8 cellular contexts compared by ENCODE assay signal in genomic region chr18:22977847-22978701, GRCh38. TPM values are rescaled to one million over a fixed set of nuclear protein-coding genes. Genes with fewer than 3 reads are reported as not detected.
A peak's percentile ranks its signal among the peaks of the same experiment; 100 is the strongest.
DNase-seq lines count a peak whose midpoint lies in the region; ATAC-seq, FAIRE-seq and TF ChIP-seq lines count a peak whose summit lies in the region.

No MANE protein-coding gene starts in this region.

- H4K20me1 ChIP-seq in endothelial cell of umbilical vein (replicated peaks; ENCODE audit: control insufficient read depth, extremely low read depth, insufficient read depth, low read length), result peaks cover 2% of the 10 kb centered on the region

- POLR2A ChIA-PET in endothelial cell of umbilical vein (lab: Charles Lee), result interaction anchor here (0.6 to 0.8 kb wide), 3 partner anchors 43 to 1161 kb away, joined by 3 to 9 read pairs (median 9); partner anchors contain the start of gene CABYR

- H3K4me2 ChIP-seq in endothelial cell of umbilical vein (ENCODE audit: insufficient read depth, low read length), result peak overlapping the region; percentile 61

- TF ChIP-seq CTCF in endothelial cell of umbilical vein (IDR thresholded peaks at IDR 0.05; ENCODE audit: extremely low read depth in 1 of 2, insufficient read depth in 1 of 2, low read depth in 1 of 2, low read length in 2 of 2), result no peak

- H3K4me1 ChIP-seq in endothelial cell of umbilical vein (ENCODE audit: control insufficient read depth, extremely low read depth, insufficient read depth, low read length), result peaks cover 12% of the 10 kb centered on the region

- intact Hi-C loops in endothelial cell of umbilical vein (cut with micrococcal nuclease), result loop anchor here (1.0 kb wide), 2 partner anchors 45 to 164 kb away; partner anchors contain the start of gene RBBP8

- peaks cover 2% of the 10 kb centered on the region for H3K9me1 ChIP-seq in endothelial cell of umbilical vein (replicated peaks; ENCODE audit: control insufficient read depth, extremely low read depth, insufficient read depth, low read length)

- H3K27me3 ChIP-seq in endothelial cell of umbilical vein (ENCODE audit: control insufficient read depth in 2 of 2, insufficient read depth in 2 of 2, low read length in 2 of 2), result no peaks in the 10 kb centered on the region

- no peak for TF ChIP-seq POLR2A in endothelial cell of umbilical vein (IDR thresholded peaks at IDR 0.05; ENCODE audit: low read depth, low read length)

- DNase-seq in NCI-H226 (peak; percentile 74), endothelial cell of umbilical vein (ENCODE audit: low read depth, low spot score) (peak; percentile 91), renal cortical epithelial cell (ENCODE audit: low read depth) (peak; percentile 99), DMS153 treated with DMSO at 0.1 percent for 48 hours (lab: John Stamatoyannopoulos, UW; ENCODE audit: unreplicated experiment) (no peak)

- H3K4me3 ChIP-seq in endothelial cell of umbilical vein (replicated peaks in 1 of 3; ENCODE audit: insufficient read depth in 1 of 3, low read depth in 1 of 3, low read length in 3 of 3), result peak overlapping the region in 1 of 3 experiments; percentile 3

- peaks cover 0 to 4% of the 10 kb centered on the region in 2 experiments for H3K36me3 ChIP-seq in endothelial cell of umbilical vein (ENCODE audit: control insufficient read depth in 2 of 2, extremely low read depth in 1 of 2, insufficient read depth in 2 of 2, low read length in 2 of 2)

- no peaks in the 10 kb centered on the region for H3K9me3 ChIP-seq in endothelial cell of umbilical vein (replicated peaks; ENCODE audit: control insufficient read depth, insufficient read depth, low read length)

- peak; percentile 64 for ATAC-seq in GM18873 (IDR thresholded peaks at IDR 0.05; ENCODE audit: low FRiP score, unreplicated experiment)
- ATAC-seq in HG02973 (IDR thresholded peaks at IDR 0.05; ENCODE audit: unreplicated experiment), result no peak
- no peak for ATAC-seq in HG03378 (IDR thresholded peaks at IDR 0.05; ENCODE audit: unreplicated experiment)
- no peak for ATAC-seq in GM19324 (IDR thresholded peaks at IDR 0.05; ENCODE audit: low FRiP score, unreplicated experiment)

- H3K27ac ChIP-seq in endothelial cell of umbilical vein (ENCODE audit: insufficient read depth, low read depth, low read length), result peak overlapping the region; percentile 54

- no peak overlapping the region for H2AFZ ChIP-seq in endothelial cell of umbilical vein (ENCODE audit: low read depth, low read length)

- peak; percentile 94 for FAIRE-seq in endothelial cell of umbilical vein (lab: Jason Lieb, UNC)

- BruUV-seq in endothelial cell of umbilical vein (replicated peaks; lab: Mats Ljungman, UMichigan), result TSS peak; percentile 52

- CTCF ChIA-PET in endothelial cell of umbilical vein (lab: Charles Lee), result interaction anchor here (0.6 to 3.3 kb wide), 22 partner anchors 10 to 375 kb away, joined by 3 to 40 read pairs (median 5); partner anchors contain the start of gene RBBP8

- H3K79me2 ChIP-seq in endothelial cell of umbilical vein (ENCODE audit: control insufficient read depth, insufficient read depth, low read length), result no peaks in the 10 kb centered on the region

- dilution Hi-C loops in endothelial cell of umbilical vein (cut with MboI; ENCODE audit: extremely low pct_ligation_motif_present, low sequenced_read_pairs), result no loop called here

- no peak overlapping the region for H3K9ac ChIP-seq in endothelial cell of umbilical vein (replicated peaks; ENCODE audit: extremely low read depth, insufficient read depth, low read length)

TF ChIP-seq in endothelial cell of umbilical vein, 7 proteins besides CTCF, POLR2A, EP300 and RAD21:
- no peak for TF ChIP-seq MAX (IDR thresholded peaks at IDR 0.05; ENCODE audit: insufficient read depth, insufficient read length)
- peak; percentile 90 for TF ChIP-seq FOS (IDR thresholded peaks at IDR 0.05; ENCODE audit: borderline replicate concordance, insufficient read depth, low read length)
- no peak for TF ChIP-seq GATA2 (IDR thresholded peaks at IDR 0.05; ENCODE audit: insufficient read depth, insufficient read length, low read depth, low read length)
- no peak for TF ChIP-seq MYC (IDR thresholded peaks at IDR 0.05; ENCODE audit: low read depth, low read length)
- peak; percentile 96 for TF ChIP-seq JUN (IDR thresholded peaks at IDR 0.05; ENCODE audit: borderline replicate concordance, insufficient read depth, insufficient read length, low read depth)
- no peak for TF ChIP-seq EZH2 (IDR thresholded peaks at IDR 0.05; ENCODE audit: borderline replicate concordance, low read depth, low read length, severe bottlenecking)
- TF ChIP-seq POLR2AphosphoS5 (IDR thresholded peaks at IDR 0.05; ENCODE audit: insufficient read depth, low read depth, low read length), result peak; percentile 41

RNA-seq across cellular contexts. Expression of gene RBBP8, which starts 44.9 kb away (rescaled TPM):
- total RNA-seq in endothelial cell of umbilical vein, result 13.5 and 15.4 TPM in 2 replicates
- 3.0 TPM in 2 replicates for polyA plus RNA-seq in endothelial cell of umbilical vein
- 8.6 TPM in 2 replicates for polyA plus RNA-seq in endothelial cell of umbilical vein (2011; cell fraction: cytosol; rRNA removed)
- polyA plus RNA-seq in endothelial cell of umbilical vein (2011; cell fraction: nucleus; rRNA removed), result 6.8 and 8.3 TPM in 2 replicates
- polyA plus RNA-seq in endothelial cell of umbilical vein (2012), result 5.6 and 13.7 TPM in 2 replicates
- polyA minus RNA-seq in endothelial cell of umbilical vein, result 7.7 and 9.8 TPM in 2 replicates
- 48.7 TPM for polyA minus RNA-seq in endothelial cell of umbilical vein (2011; cell fraction: cytosol; rRNA and poly(A)+ RNA removed)
- polyA minus RNA-seq in endothelial cell of umbilical vein (2011; cell fraction: nucleus; rRNA and poly(A)+ RNA removed), result 8.7 and 22.6 TPM in 2 replicates
- total RNA-seq in renal cortical epithelial cell, result 71.9 and 131 TPM in 2 replicates
